ENCODE assay signal across 22 cellular contexts in the genomic region with DNA sequence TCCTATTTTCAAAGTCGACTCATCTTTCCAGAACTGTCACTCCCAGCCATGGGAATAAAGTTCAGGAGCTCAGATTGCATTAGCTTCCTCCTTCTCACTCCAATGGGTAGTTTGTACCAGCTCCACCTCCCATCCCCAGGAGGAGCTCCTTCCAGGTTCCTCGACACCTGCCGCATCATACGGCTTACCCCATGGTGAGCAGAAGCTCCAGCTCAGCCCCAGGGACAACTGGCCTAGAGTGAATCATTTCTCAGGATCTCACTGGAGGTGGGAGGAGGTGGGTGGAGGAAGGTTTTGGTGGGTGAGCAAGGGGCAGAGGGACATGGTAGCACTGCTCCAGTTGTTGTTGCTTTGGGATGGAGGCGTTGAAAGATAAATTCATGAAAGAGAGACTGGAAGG.
"Had no signal": no experiment of that assay in that cellular context is flagged by ENCODE, and none has a peak within 500 bp of the region (broad histone marks: within the 10 kb centered on the region; RNA-seq: fewer than 3 reads in every experiment).

No MANE protein-coding gene starts in this region.

- H3K27me3 ChIP-seq: adrenal gland, Peyer's patch, SJSA1 had no signal

- DNase-seq: activated CD4-positive, alpha-beta T cell treated with anti-CD3 and anti-CD28 coated beads for 4 hours; activated CD8-positive, alpha-beta memory T cell treated with anti-CD3 and anti-CD28 coated beads, Interleukin-2, amount 50 U/mL, for 4 hours; activated CD8-positive, alpha-beta T cell treated with anti-CD3 and anti-CD28 coated beads for 36 hours; activated naive CD4-positive, alpha-beta T cell treated with anti-CD3 and anti-CD28 coated beads, Interleukin-2, amount 50 U/mL, for 16 hours; activated naive CD8-positive, alpha-beta T cell treated with anti-CD3 and anti-CD28 coated beads, Interleukin-2, amount 10 ng/mL, durations not matched to agents 7 days and 5 days; activated T-cell treated with anti-CD3 and anti-CD28 coated beads, Interleukin-2, amount 50 U/mL, for 72 hours; adrenal gland; anterior cingulate cortex; NCI-H1105 treated with DMSO at 0.1 percent for 48 hours; NCI-H1436 treated with DMSO at 0.1 percent for 48 hours; NCI-H187; NCI-H2081; NCI-H510A treated with DMSO at 0.1 percent for 48 hours; NCI-H69; NK-92 treated with Interleukin-12 subunit alpha and Interleukin-12 subunit beta, amount 100 ng/mL, for 24 hours; OCI-M1; Peyer's patch; Right ventricle myocardium superior had no signal

- H3K4me3 ChIP-seq: adrenal gland, Peyer's patch, SJSA1 had no signal

- ATAC-seq: activated CD4-positive, CD25-positive, alpha-beta regulatory T cell treated with anti-CD3 and anti-CD28 coated beads, Interleukin-2, amount 50 U/mL, for 24 hours; activated CD8-positive, alpha-beta T cell treated with anti-CD3 and anti-CD28 coated beads for 36 hours; activated T-cell treated with anti-CD3 and anti-CD28 coated beads, Interleukin-2, amount 50 U/mL, for 72 hours; SK-N-SH treated with all-trans-retinoic acid at 6 μM for 48 hours had no signal

- H3K9me3 ChIP-seq: adrenal gland, Peyer's patch, SJSA1 had no signal

- H3K4me1 ChIP-seq: Peyer's patch had no signal

- H3K36me3 ChIP-seq: adrenal gland, Peyer's patch, SJSA1 had no signal

- H3K27ac ChIP-seq: adrenal gland, Peyer's patch, RWPE1, SJSA1 had no signal
